Comparison of ENCODE assay signal across 7 cellular contexts in genomic region chr5:177498013-177498847, GRCh38. TPM values are rescaled to one million over a fixed set of nuclear protein-coding genes. Genes with fewer than 3 reads are reported as not detected.
DNase-seq lines count a peak whose midpoint lies in the region; ATAC-seq and TF ChIP-seq lines count a peak whose summit lies in the region.
"Had no signal": no experiment of that assay in that cellular context is flagged by ENCODE, and none has a peak within 500 bp of the region (broad histone marks: within the 10 kb centered on the region; RNA-seq: fewer than 3 reads in every experiment).

No MANE protein-coding gene starts in this region.

- H3K4me1 ChIP-seq in OCI-LY7 (ENCODE audit: insufficient read depth, low read length, poor library complexity, severe bottlenecking) (peaks cover 67% of the 10 kb centered on the region), heart right ventricle (peaks cover 15 to 71% (median 59%) of the 10 kb centered on the region in 9 donors), upper lobe of left lung (peaks cover 45 to 54% (median 49%) of the 10 kb centered on the region in 4 donors)

- TF ChIP-seq EP300 in upper lobe of left lung (IDR thresholded peaks at IDR 0.05) = no peak

- peak in 6 of 8 donors; percentile 2 to 22 (median 11) for ATAC-seq in heart right ventricle
- peak in 1 of 2 donors; percentile 13 for ATAC-seq in upper lobe of left lung (ENCODE audit: low FRiP score in 2 of 2)
- no peak for ATAC-seq in GM18519 (IDR thresholded peaks at IDR 0.05; ENCODE audit: low FRiP score, unreplicated experiment)

- H3K27ac ChIP-seq in OCI-LY7 (ENCODE audit: low read depth, low read length, poor library complexity, severe bottlenecking) (no peak overlapping the region), heart right ventricle (peak overlapping the region; percentile 11 to 98 (median 94)), upper lobe of left lung (peak overlapping the region; percentile 75 to 97 (median 86))

- TF ChIP-seq CTCF in OCI-LY7 (conservative IDR thresholded peaks at IDR 0.05; ENCODE audit: low read length) = no peak
- TF ChIP-seq CTCF in heart right ventricle (IDR thresholded peaks at IDR 0.05) = no peak
- TF ChIP-seq CTCF in upper lobe of left lung (IDR thresholded peaks at IDR 0.05) = no peak

- WGBS in heart right ventricle, 2 donors = 8 to 10% methylated on average over 48 of the region's 48 CpGs
- 9 to 16% methylated on average over 26 to 41 of the region's 48 CpGs for WGBS in upper lobe of left lung, 2 donors

- H3K27me3 ChIP-seq in heart right ventricle = no peaks in the 10 kb centered on the region
- H3K27me3 ChIP-seq in upper lobe of left lung = no peaks in the 10 kb centered on the region

- POLR2A ChIA-PET in OCI-LY7 (lab: Charles Lee) = interaction anchor here (0.8 to 2.8 kb wide), 4 partner anchors 12 to 109 kb away, joined by 3 to 24 read pairs (median 4); partner anchors contain the start of gene DOK3

- peaks cover 13% of the 10 kb centered on the region for H3K36me3 ChIP-seq in OCI-LY7 (ENCODE audit: insufficient read depth, low read length)
- H3K36me3 ChIP-seq in heart right ventricle = peaks cover 0 to 16% (median 0%) of the 10 kb centered on the region in 9 donors
- peaks cover 0 to 1% (median 0%) of the 10 kb centered on the region in 4 donors for H3K36me3 ChIP-seq in upper lobe of left lung

- intact Hi-C loops in OCI-LY7 (cut with micrococcal nuclease; ENCODE audit: unreplicated experiment) = no loop called here
- intact Hi-C loops in heart right ventricle (cut with DNase I) = loop anchor here in 4 of 10 donors (1.0 to 10.0 kb wide), 4 partner anchors 41 to 186 kb away; partner anchors contain the start of gene MXD3 (in 2 of the 4)

- no peaks in the 10 kb centered on the region for H3K9me2 ChIP-seq in OCI-LY7 (ENCODE audit: insufficient read depth, low read length)

- no TSS peak for BruUV-seq in OCI-LY7 (replicated peaks; lab: Mats Ljungman, UMichigan)

- H3K4me2 ChIP-seq in OCI-LY7 (ENCODE audit: low read length) = peak overlapping the region; percentile 96

- no peak for TF ChIP-seq POLR2A in upper lobe of left lung (IDR thresholded peaks at IDR 0.05)

- peaks cover 6% of the 10 kb centered on the region; the same call in 1 of the 2 replicates for H4K20me1 ChIP-seq in OCI-LY7 (ENCODE audit: insufficient read depth, low read length)

- CTCF ChIA-PET in OCI-LY7 (lab: Charles Lee; ENCODE audit: unreplicated experiment) = interaction anchor here (0.5 to 1.0 kb wide), 5 partner anchors 9 to 109 kb away, joined by 3 to 4 read pairs (median 3); no protein-coding TSS in a partner anchor

- H3K4me3 ChIP-seq in OCI-LY7 (ENCODE audit: low read depth, low read length, poor library complexity, severe bottlenecking) (peak overlapping the region; percentile 81), heart right ventricle (peak overlapping the region in 9 of 10 donors; percentile 77 to 93 (median 91)), upper lobe of left lung (peak overlapping the region; percentile 36 to 89 (median 76))

- no peaks in the 10 kb centered on the region for H3K79me2 ChIP-seq in OCI-LY7 (ENCODE audit: insufficient read depth, low read depth, low read length)

- DNase-seq in DMS53 (lab: John Stamatoyannopoulos, UW) = peak; percentile 84
- no peak for DNase-seq in OCI-LY7 (ENCODE audit: low spot score)
- peak in 1 of 2 donors; percentile 67 for DNase-seq in heart right ventricle
- DNase-seq in upper lobe of left lung = peak; percentile 50 to 91
- no peak for DNase-seq in stimulated activated CD4-positive, alpha-beta T cell treated with anti-CD3 and anti-CD28 coated beads, Interleukin-2, amount 100 ng/mL, for 48 hours

- H2AFZ ChIP-seq in OCI-LY7 (ENCODE audit: low read length) = peak overlapping the region; percentile 50; the same call in 1 of the 2 replicates

- H3K9me3 ChIP-seq in OCI-LY7 (ENCODE audit: low read length) (no peaks in the 10 kb centered on the region), heart right ventricle (no peaks in the 10 kb centered on the region), upper lobe of left lung (no peaks in the 10 kb centered on the region)

RNA-seq across cellular contexts. Expression of gene PDLIM7, which starts 0.8 kb away (rescaled TPM):
- total RNA-seq in OCI-LY7 (2014; rRNA removed; shearing (Covaris generic)) = 38.8 and 41.4 TPM in 2 replicates
- total RNA-seq in OCI-LY7 (2022) = 58.0 and 78.9 TPM in 2 replicates
- total RNA-seq in heart right ventricle = 10 to 100 TPM; 32.5 to 70.6 (median 51.0) TPM
- 100 to 1,000 TPM; 129 to 131 TPM for polyA plus RNA-seq in heart right ventricle
- 100 to 1,000 TPM in 1 of 6 donors, 10 to 100 TPM in 5; 32.0 to 142 (median 75.8) TPM for total RNA-seq in upper lobe of left lung

RNA-seq across cellular contexts. Expression of gene DOK3, which starts 11.4 kb away (rescaled TPM):
- 186 and 197 TPM in 2 replicates for total RNA-seq in OCI-LY7 (2014; rRNA removed; shearing (Covaris generic))
- total RNA-seq in OCI-LY7 (2022) (260 and 268 TPM in 2 replicates), heart right ventricle (10 to 100 TPM in 1 of 10 donors, 1 to 10 TPM in 7, under 1 TPM in 2; 0.74 to 11.4 (median 1.9) TPM), upper lobe of left lung (100 to 1,000 TPM in 1 of 6 donors, 10 to 100 TPM in 5; 17.4 to 113 (median 75.9) TPM)
- polyA plus RNA-seq in heart right ventricle = 1 to 10 TPM; 2.4 to 4.0 TPM
- total RNA-seq: RPMI7951 had no signal

RNA-seq across cellular contexts. Expression of gene DDX41, which starts 18.5 kb away (rescaled TPM):
- total RNA-seq in OCI-LY7 (2014; rRNA removed; shearing (Covaris generic)) = 216 and 224 TPM in 2 replicates
- 145 and 169 TPM in 2 replicates for total RNA-seq in OCI-LY7 (2022)
- 10 to 100 TPM; 19.7 to 53.2 (median 27.2) TPM for total RNA-seq in heart right ventricle
- 10 to 100 TPM; 45.2 to 55.7 TPM for polyA plus RNA-seq in heart right ventricle
- 100 to 1,000 TPM in 2 of 6 donors, 10 to 100 TPM in 4; 82.0 to 150 (median 91.9) TPM for total RNA-seq in upper lobe of left lung

RNA-seq across cellular contexts. Expression of gene DBN1, which starts 24.8 kb away (rescaled TPM):
- total RNA-seq in OCI-LY7 (2014; rRNA removed; shearing (Covaris generic)) = 11.7 and 17.4 TPM in 2 replicates
- total RNA-seq in OCI-LY7 (2022) = 21.3 and 22.0 TPM in 2 replicates
- total RNA-seq in heart right ventricle = 10 to 100 TPM; 13.1 to 52.9 (median 19.1) TPM
- 10 to 100 TPM; 19.2 to 31.5 TPM for polyA plus RNA-seq in heart right ventricle
- 10 to 100 TPM; 17.0 to 55.6 (median 30.1) TPM for total RNA-seq in upper lobe of left lung

RNA-seq across cellular contexts. Expression of gene PRR7, which starts 51.6 kb away (rescaled TPM):
- 7.0 and 13.6 TPM in 2 replicates for total RNA-seq in OCI-LY7 (2014; rRNA removed; shearing (Covaris generic))
- 12.5 and 12.8 TPM in 2 replicates for total RNA-seq in OCI-LY7 (2022)
- total RNA-seq in heart right ventricle = 1 to 10 TPM in 9 of 10 donors, under 1 TPM in 1; 0.97 to 2.9 (median 1.9) TPM
- polyA plus RNA-seq in heart right ventricle = 1 to 10 TPM; 1.8 to 2.7 TPM
- total RNA-seq in upper lobe of left lung = 1 to 10 TPM; 1.6 to 9.2 (median 3.4) TPM

Comparison
In these comparisons a context has a peak if more than half of its experiments do, and no peak if none do; other contexts are left out.
1. DNase-seq: peak in DMS53 (single experiment) and upper lobe of left lung (2 of 2); none in OCI-LY7 (single experiment) and stimulated activated CD4-positive, alpha-beta T cell treated with anti-CD3 and anti-CD28 coated beads, Interleukin-2, amount 100 ng/mL, for 48 hours (0 of 2).
2. Peak in every context shown above with its lines, with median percentiles within 50 percentile points of each other: H3K4me3 ChIP-seq.